1 cellular context compared by ENCODE assay signal in the genomic region with DNA sequence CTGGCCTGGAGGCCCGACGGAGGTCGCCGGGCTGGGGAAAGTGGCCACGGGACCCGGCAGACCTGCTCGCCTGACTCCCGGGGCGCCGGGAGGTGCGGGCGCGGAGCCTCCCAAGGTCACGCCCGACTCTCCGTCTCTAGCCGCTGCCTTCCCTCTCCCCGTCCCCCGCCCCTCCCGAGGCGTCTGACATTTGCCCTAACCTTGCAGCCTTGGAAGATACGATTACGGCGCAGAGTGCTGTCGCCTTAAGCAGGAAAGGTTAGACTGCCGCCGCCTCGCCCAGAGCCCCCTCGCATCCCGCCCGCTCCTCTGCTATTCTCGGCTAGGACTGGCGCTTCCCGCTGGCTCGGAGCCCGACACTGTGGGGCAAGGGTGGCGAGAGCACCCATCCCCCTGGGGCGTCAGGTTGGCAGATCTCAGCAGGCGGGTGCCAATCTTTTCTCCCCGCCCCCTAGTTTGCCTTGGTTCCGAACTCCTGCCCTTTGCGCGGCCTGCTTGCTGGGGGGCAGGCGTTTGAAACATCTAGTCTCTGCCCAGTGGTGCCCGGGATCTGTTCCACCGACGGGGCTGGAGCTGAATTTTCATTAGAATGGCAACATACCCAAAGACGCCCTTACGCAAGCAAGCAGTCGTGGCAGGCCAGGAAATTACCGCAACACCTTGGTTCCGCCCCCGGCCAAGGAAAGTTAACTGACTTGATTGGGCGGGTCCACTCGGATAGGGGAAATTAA.
TF ChIP-seq lines count a peak whose summit lies in the region.

No MANE protein-coding gene starts in this region.

TF ChIP-seq in GM23338, 12 proteins besides CTCF, POLR2A, EP300 and RAD21 (continued from another document):
- TF ChIP-seq, protein P1, sequence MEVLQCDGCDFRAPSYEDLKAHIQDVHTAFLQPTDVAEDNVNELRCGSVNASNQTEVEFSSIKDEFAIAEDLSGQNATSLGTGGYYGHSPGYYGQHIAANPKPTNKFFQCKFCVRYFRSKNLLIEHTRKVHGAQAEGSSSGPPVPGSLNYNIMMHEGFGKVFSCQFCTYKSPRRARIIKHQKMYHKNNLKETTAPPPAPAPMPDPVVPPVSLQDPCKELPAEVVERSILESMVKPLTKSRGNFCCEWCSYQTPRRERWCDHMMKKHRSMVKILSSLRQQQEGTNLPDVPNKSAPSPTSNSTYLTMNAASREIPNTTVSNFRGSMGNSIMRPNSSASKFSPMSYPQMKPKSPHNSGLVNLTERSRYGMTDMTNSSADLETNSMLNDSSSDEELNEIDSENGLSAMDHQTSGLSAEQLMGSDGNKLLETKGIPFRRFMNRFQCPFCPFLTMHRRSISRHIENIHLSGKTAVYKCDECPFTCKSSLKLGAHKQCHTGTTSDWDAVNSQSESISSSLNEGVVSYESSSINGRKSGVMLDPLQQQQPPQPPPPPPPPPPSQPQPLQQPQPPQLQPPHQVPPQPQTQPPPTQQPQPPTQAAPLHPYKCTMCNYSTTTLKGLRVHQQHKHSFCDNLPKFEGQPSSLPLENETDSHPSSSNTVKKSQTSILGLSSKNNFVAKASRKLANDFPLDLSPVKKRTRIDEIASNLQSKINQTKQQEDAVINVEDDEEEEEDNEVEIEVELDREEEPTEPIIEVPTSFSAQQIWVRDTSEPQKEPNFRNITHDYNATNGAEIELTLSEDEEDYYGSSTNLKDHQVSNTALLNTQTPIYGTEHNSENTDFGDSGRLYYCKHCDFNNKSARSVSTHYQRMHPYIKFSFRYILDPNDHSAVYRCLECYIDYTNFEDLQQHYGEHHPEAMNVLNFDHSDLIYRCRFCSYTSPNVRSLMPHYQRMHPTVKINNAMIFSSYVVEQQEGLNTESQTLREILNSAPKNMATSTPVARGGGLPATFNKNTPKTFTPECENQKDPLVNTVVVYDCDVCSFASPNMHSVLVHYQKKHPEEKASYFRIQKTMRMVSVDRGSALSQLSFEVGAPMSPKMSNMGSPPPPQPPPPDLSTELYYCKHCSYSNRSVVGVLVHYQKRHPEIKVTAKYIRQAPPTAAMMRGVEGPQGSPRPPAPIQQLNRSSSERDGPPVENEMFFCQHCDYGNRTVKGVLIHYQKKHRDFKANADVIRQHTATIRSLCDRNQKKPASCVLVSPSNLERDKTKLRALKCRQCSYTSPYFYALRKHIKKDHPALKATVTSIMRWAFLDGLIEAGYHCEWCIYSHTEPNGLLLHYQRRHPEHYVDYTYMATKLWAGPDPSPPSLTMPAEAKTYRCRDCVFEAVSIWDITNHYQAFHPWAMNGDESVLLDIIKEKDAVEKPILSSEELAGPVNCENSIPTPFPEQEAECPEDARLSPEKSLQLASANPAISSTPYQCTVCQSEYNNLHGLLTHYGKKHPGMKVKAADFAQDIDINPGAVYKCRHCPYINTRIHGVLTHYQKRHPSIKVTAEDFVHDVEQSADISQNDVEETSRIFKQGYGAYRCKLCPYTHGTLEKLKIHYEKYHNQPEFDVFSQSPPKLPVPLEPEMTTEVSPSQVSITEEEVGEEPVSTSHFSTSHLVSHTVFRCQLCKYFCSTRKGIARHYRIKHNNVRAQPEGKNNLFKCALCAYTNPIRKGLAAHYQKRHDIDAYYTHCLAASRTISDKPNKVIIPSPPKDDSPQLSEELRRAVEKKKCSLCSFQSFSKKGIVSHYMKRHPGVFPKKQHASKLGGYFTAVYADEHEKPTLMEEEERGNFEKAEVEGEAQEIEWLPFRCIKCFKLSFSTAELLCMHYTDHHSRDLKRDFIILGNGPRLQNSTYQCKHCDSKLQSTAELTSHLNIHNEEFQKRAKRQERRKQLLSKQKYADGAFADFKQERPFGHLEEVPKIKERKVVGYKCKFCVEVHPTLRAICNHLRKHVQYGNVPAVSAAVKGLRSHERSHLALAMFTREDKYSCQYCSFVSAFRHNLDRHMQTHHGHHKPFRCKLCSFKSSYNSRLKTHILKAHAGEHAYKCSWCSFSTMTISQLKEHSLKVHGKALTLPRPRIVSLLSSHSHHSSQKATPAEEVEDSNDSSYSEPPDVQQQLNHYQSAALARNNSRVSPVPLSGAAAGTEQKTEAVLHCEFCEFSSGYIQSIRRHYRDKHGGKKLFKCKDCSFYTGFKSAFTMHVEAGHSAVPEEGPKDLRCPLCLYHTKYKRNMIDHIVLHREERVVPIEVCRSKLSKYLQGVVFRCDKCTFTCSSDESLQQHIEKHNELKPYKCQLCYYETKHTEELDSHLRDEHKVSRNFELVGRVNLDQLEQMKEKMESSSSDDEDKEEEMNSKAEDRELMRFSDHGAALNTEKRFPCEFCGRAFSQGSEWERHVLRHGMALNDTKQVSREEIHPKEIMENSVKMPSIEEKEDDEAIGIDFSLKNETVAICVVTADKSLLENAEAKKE (CRISPR knock-in tag; IDR thresholded peaks at IDR 0.05): no peak
- no peak for TF ChIP-seq NANOG (IDR thresholded peaks at IDR 0.05; ENCODE audit: borderline replicate concordance)
- no peak for TF ChIP-seq STAT1 (IDR thresholded peaks at IDR 0.05; ENCODE audit: unreplicated experiment)
- no peak for TF ChIP-seq JUNB (IDR thresholded peaks at IDR 0.05; ENCODE audit: unreplicated experiment)
- TF ChIP-seq EZH2 (IDR thresholded peaks at IDR 0.05; ENCODE audit: low read depth, unreplicated experiment): no peak
- no peak for TF ChIP-seq ETS1 (IDR thresholded peaks at IDR 0.05)
- TF ChIP-seq CREB1 (CRISPR knock-in tag; IDR thresholded peaks at IDR 0.05; ENCODE audit: low read depth): no peak
- TF ChIP-seq POLR2AphosphoS5 (IDR thresholded peaks at IDR 0.05; ENCODE audit: low read depth): no peak
